1 cellular context compared by ENCODE assay signal in the genomic region with DNA sequence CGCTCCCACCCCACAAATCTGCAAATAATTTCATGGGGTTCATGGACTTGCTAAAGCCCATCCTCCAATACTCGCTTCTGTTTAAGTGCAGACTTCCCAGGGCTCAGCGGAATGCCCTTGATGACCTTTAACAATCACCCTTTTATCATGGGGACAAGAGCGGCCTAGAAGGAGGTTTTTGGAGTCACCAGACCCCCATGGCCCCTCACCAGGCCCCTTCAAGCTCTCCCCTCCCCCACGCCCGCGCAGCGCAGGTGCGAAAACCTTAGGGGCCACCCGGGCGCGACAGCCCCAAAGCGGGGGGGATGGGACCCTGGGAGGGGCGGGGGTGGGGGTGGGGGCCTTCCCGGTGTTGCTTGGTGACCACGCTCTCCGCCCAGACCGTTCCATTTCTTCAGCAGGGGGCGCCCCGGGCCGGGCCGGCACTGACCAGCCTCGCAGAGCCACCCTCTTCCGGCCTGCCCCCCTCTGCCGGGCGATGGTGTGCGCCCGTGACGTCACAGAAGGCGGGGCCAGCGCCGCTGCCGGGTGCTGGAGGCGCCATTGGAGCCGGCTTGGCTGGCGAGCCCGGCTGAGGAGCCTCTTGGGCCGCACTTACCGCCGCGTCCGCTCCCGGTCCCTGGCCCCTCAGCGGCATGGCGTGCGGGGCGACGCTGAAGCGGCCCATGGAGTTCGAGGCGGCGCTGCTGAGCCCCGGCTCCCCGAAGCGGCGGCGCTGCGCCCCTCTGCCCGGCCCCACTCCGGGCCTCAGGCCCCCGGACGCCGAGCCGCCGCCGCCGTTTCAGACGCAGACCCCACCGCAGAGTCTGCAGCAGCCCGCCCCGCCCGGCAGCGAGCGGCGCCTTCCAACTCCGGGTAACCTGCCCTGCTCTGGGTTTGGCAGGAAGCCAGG.
A peak's percentile ranks its signal among the peaks of the same experiment; 100 is the strongest.
TF ChIP-seq lines count a peak whose summit lies in the region.

A gene with protein sequence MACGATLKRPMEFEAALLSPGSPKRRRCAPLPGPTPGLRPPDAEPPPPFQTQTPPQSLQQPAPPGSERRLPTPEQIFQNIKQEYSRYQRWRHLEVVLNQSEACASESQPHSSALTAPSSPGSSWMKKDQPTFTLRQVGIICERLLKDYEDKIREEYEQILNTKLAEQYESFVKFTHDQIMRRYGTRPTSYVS (plus strand): TSS at position 531 of the 892 bp plus-strand sequence. CDS start 105 bp downstream, at position 636.

TF ChIP-seq in HepG2, 621 proteins besides CTCF, POLR2A, EP300 and RAD21 (continued from another document and continues in another):
- TF ChIP-seq REST (IDR thresholded peaks at IDR 0.05; ENCODE audit: borderline replicate concordance in 1 of 2, low read depth in 1 of 2, low read length in 2 of 2) (peak in 1 of 2 experiments; percentile 61; a peak in 1 of 4 replicates), STAT5B (CRISPR knock-in tag; IDR thresholded peaks at IDR 0.05) (no peak), MIER3 (CRISPR knock-in tag; IDR thresholded peaks at IDR 0.05; ENCODE audit: borderline replicate concordance) (peak; percentile 41; the same call in 1 of the 2 replicates), GATAD1 (CRISPR knock-in tag; IDR thresholded peaks at IDR 0.05) (peak; percentile 71), TMF1 (CRISPR knock-in tag; IDR thresholded peaks at IDR 0.05; ENCODE audit: low read depth) (peak; percentile 83), ZNF547 (CRISPR knock-in tag; IDR thresholded peaks at IDR 0.05) (peak; percentile 90), SP2 (CRISPR knock-in tag; IDR thresholded peaks at IDR 0.05) (peak; percentile 31; the same call in 1 of the 2 replicates), ZMYM3 (CRISPR knock-in tag; IDR thresholded peaks at IDR 0.05) (peak; percentile 42; the same call in 1 of the 2 replicates), JUND (CRISPR knock-in tag; IDR thresholded peaks at IDR 0.05) (0 out of 2 replicates have a peak, but pooled peaks have one; percentile 59), ZBTB34 (CRISPR knock-in tag; IDR thresholded peaks at IDR 0.05) (0 out of 2 replicates have a peak, but pooled peaks have one; percentile 43), HMGXB4 (CRISPR knock-in tag; IDR thresholded peaks at IDR 0.05; ENCODE audit: borderline replicate concordance in 1 of 2, low read depth in 1 of 2) (peak in 1 of 2 experiments; percentile 73; a peak in 2 of 4 replicates), SALL2 (CRISPR knock-in tag; IDR thresholded peaks at IDR 0.05) (0 out of 2 replicates have a peak, but pooled peaks have one; percentile 35), SNAPC2 (CRISPR knock-in tag; IDR thresholded peaks at IDR 0.05) (peak; percentile 79; the same call in 1 of the 2 replicates), CHCHD3 (CRISPR knock-in tag; IDR thresholded peaks at IDR 0.05) (0 out of 2 replicates have a peak, but pooled peaks have one; percentile 31), ZBTB38 (CRISPR knock-in tag; IDR thresholded peaks at IDR 0.05) (peak; percentile 68), ZFY (CRISPR knock-in tag; IDR thresholded peaks at IDR 0.05) (peak; percentile 85), SNAI1 (CRISPR knock-in tag; IDR thresholded peaks at IDR 0.05; ENCODE audit: borderline replicate concordance) (0 out of 2 replicates have a peak, but pooled peaks have one; percentile 2), HOXD1 (CRISPR knock-in tag; IDR thresholded peaks at IDR 0.05) (peak; percentile 58; the same call in 1 of the 2 replicates), POGZ (CRISPR knock-in tag; IDR thresholded peaks at IDR 0.05) (peak; percentile 75), BRCA1 (CRISPR knock-in tag; IDR thresholded peaks at IDR 0.05) (peak; percentile 44; the same call in 1 of the 2 replicates), ZNF326 (CRISPR knock-in tag; IDR thresholded peaks at IDR 0.05; ENCODE audit: borderline replicate concordance) (no peak), ZNF362 (CRISPR knock-in tag; IDR thresholded peaks at IDR 0.05; ENCODE audit: borderline replicate concordance) (peak; percentile 45; the same call in 1 of the 2 replicates), ZNF101 (CRISPR knock-in tag; IDR thresholded peaks at IDR 0.05; ENCODE audit: borderline replicate concordance, low read depth) (no peak), HNRNPK (IDR thresholded peaks at IDR 0.05; ENCODE audit: low read depth, low read length, poor library complexity, severe bottlenecking) (peak; percentile 80)
- TF ChIP-seq, protein P1, sequence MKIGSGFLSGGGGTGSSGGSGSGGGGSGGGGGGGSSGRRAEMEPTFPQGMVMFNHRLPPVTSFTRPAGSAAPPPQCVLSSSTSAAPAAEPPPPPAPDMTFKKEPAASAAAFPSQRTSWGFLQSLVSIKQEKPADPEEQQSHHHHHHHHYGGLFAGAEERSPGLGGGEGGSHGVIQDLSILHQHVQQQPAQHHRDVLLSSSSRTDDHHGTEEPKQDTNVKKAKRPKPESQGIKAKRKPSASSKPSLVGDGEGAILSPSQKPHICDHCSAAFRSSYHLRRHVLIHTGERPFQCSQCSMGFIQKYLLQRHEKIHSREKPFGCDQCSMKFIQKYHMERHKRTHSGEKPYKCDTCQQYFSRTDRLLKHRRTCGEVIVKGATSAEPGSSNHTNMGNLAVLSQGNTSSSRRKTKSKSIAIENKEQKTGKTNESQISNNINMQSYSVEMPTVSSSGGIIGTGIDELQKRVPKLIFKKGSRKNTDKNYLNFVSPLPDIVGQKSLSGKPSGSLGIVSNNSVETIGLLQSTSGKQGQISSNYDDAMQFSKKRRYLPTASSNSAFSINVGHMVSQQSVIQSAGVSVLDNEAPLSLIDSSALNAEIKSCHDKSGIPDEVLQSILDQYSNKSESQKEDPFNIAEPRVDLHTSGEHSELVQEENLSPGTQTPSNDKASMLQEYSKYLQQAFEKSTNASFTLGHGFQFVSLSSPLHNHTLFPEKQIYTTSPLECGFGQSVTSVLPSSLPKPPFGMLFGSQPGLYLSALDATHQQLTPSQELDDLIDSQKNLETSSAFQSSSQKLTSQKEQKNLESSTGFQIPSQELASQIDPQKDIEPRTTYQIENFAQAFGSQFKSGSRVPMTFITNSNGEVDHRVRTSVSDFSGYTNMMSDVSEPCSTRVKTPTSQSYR (CRISPR knock-in tag; IDR thresholded peaks at IDR 0.05; ENCODE audit: borderline replicate concordance), result peak; percentile 96
- TF ChIP-seq, protein P2, sequence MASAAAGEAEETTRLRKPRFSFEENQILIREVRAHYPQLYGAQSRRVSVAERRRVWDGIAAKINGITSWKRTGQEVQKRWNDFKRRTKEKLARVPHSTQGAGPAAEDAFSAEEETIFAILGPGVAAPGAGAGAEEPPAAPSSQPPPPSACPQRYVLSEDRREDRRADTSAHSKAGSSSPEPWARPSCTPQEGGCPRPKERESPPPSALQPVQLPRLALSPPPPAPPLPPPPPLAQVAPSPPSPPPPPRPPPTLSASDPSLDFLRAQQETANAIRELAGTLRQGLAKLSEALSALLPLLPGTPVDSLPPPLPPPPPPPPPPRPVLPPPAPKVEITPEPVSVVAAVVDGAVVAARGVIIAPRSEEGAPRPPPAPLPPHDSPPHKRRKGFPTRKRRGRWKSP (CRISPR knock-in tag; IDR thresholded peaks at IDR 0.05), result peak; percentile 46; the same call in 1 of the 2 replicates
- TF ChIP-seq, protein P3, sequence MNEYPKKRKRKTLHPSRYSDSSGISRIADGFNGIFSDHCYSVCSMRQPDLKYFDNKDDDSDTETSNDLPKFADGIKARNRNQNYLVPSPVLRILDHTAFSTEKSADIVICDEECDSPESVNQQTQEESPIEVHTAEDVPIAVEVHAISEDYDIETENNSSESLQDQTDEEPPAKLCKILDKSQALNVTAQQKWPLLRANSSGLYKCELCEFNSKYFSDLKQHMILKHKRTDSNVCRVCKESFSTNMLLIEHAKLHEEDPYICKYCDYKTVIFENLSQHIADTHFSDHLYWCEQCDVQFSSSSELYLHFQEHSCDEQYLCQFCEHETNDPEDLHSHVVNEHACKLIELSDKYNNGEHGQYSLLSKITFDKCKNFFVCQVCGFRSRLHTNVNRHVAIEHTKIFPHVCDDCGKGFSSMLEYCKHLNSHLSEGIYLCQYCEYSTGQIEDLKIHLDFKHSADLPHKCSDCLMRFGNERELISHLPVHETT (CRISPR knock-in tag; conservative IDR thresholded peaks at IDR 0.05), result peak; percentile 40; the same call in 1 of the 2 replicates
- TF ChIP-seq, protein P4, sequence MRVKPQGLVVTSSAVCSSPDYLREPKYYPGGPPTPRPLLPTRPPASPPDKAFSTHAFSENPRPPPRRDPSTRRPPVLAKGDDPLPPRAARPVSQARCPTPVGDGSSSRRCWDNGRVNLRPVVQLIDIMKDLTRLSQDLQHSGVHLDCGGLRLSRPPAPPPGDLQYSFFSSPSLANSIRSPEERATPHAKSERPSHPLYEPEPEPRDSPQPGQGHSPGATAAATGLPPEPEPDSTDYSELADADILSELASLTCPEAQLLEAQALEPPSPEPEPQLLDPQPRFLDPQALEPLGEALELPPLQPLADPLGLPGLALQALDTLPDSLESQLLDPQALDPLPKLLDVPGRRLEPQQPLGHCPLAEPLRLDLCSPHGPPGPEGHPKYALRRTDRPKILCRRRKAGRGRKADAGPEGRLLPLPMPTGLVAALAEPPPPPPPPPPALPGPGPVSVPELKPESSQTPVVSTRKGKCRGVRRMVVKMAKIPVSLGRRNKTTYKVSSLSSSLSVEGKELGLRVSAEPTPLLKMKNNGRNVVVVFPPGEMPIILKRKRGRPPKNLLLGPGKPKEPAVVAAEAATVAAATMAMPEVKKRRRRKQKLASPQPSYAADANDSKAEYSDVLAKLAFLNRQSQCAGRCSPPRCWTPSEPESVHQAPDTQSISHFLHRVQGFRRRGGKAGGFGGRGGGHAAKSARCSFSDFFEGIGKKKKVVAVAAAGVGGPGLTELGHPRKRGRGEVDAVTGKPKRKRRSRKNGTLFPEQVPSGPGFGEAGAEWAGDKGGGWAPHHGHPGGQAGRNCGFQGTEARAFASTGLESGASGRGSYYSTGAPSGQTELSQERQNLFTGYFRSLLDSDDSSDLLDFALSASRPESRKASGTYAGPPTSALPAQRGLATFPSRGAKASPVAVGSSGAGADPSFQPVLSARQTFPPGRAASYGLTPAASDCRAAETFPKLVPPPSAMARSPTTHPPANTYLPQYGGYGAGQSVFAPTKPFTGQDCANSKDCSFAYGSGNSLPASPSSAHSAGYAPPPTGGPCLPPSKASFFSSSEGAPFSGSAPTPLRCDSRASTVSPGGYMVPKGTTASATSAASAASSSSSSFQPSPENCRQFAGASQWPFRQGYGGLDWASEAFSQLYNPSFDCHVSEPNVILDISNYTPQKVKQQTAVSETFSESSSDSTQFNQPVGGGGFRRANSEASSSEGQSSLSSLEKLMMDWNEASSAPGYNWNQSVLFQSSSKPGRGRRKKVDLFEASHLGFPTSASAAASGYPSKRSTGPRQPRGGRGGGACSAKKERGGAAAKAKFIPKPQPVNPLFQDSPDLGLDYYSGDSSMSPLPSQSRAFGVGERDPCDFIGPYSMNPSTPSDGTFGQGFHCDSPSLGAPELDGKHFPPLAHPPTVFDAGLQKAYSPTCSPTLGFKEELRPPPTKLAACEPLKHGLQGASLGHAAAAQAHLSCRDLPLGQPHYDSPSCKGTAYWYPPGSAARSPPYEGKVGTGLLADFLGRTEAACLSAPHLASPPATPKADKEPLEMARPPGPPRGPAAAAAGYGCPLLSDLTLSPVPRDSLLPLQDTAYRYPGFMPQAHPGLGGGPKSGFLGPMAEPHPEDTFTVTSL (CRISPR knock-in tag; IDR thresholded peaks at IDR 0.05; ENCODE audit: borderline replicate concordance), result peak; percentile 19; the same call in 1 of the 2 replicates
